In genomic region chr15:74431645-74432044, GRCh38 we compare ENCODE assay signal across 11 cellular contexts. TPM values are rescaled to one million over a fixed set of nuclear protein-coding genes. Genes with fewer than 3 reads are reported as not detected.
A peak's percentile ranks its signal among the peaks of the same experiment; 100 is the strongest.
DNase-seq lines count a peak whose midpoint lies in the region; ATAC-seq and TF ChIP-seq lines count a peak whose summit lies in the region.
"Had no signal": no experiment of that assay in that cellular context is flagged by ENCODE, and none has a peak within 500 bp of the region (broad histone marks: within the 10 kb centered on the region; RNA-seq: fewer than 3 reads in every experiment).

No MANE protein-coding gene starts in this region.

- peak overlapping the region; percentile 85 for H3K27ac Mint-ChIP-seq in activated naive CD4-positive, alpha-beta T cell treated with anti-CD3 and anti-CD28 coated beads for 36 hours

- TF ChIP-seq CTCF in kidney epithelial cell (IDR thresholded peaks at IDR 0.05; ENCODE audit: insufficient read depth, low read length, poor library complexity, severe bottlenecking): no peak

- CTCF ChIA-PET in activated naive CD4-positive, alpha-beta T cell treated with anti-CD3 and anti-CD28 coated beads for 36 hours (lab: Charles Lee): interaction anchor here (0.5 to 1.9 kb wide), 8 partner anchors 10 to 775 kb away, joined by 3 to 13 read pairs (median 3); no protein-coding TSS in a partner anchor

- H3K4me1 Mint-ChIP-seq in activated naive CD4-positive, alpha-beta T cell treated with anti-CD3 and anti-CD28 coated beads for 36 hours (ENCODE audit: low read depth): peaks cover 83% of the 10 kb centered on the region

- ATAC-seq in GM21360 (IDR thresholded peaks at IDR 0.05; ENCODE audit: unreplicated experiment) (no peak), GM21619 (IDR thresholded peaks at IDR 0.05; ENCODE audit: unreplicated experiment) (no peak)

- H3K4me3 ChIP-seq in kidney epithelial cell (ENCODE audit: low read depth, low read length): peak overlapping the region; percentile 89
- H3K4me3 ChIP-seq: ovary, SJCRH30 had no signal

- H3K27ac ChIP-seq in temporal lobe (ENCODE audit: low read depth, low read length): peak overlapping the region; percentile 82
- H3K27ac ChIP-seq: C4-2B, ovary, SJCRH30 had no signal

- no peaks in the 10 kb centered on the region for H3K27me3 ChIP-seq in kidney epithelial cell (ENCODE audit: control insufficient read depth, insufficient read depth, low read length)
- H3K27me3 ChIP-seq: ovary had no signal

- no peaks in the 10 kb centered on the region for H3K27me3 Mint-ChIP-seq in activated naive CD4-positive, alpha-beta T cell treated with anti-CD3 and anti-CD28 coated beads for 36 hours (ENCODE audit: low read depth)

- H3K36me3 ChIP-seq in kidney epithelial cell (ENCODE audit: control insufficient read depth, insufficient read depth, low read length): no peaks in the 10 kb centered on the region
- H3K36me3 ChIP-seq: ovary, SJCRH30 had no signal

- peaks cover 38% of the 10 kb centered on the region for H3K36me3 Mint-ChIP-seq in activated naive CD4-positive, alpha-beta T cell treated with anti-CD3 and anti-CD28 coated beads for 36 hours (ENCODE audit: low read depth)

- peak overlapping the region; percentile 90 for H3K4me3 Mint-ChIP-seq in activated naive CD4-positive, alpha-beta T cell treated with anti-CD3 and anti-CD28 coated beads for 36 hours

- intact Hi-C loops in activated naive CD4-positive, alpha-beta T cell treated with anti-CD3 and anti-CD28 coated beads for 36 hours (cut with micrococcal nuclease): no loop called here

- peak; percentile 14 for DNase-seq in activated naive CD4-positive, alpha-beta T cell treated with Interleukin-2 at 50 U/mL for 16 hours
- no peak for DNase-seq in activated naive CD4-positive, alpha-beta T cell (lab: John Stamatoyannopoulos, UW)
- peak; percentile 51 for DNase-seq in activated naive CD4-positive, alpha-beta T cell treated with anti-CD3 and anti-CD28 coated beads for 36 hours
- DNase-seq in kidney epithelial cell (ENCODE audit: low read depth): no peak
- no peak for DNase-seq in SIG-M5 (lab: John Stamatoyannopoulos, UW)
- DNase-seq: ovary, SJCRH30 had no signal

- no peaks in the 10 kb centered on the region for H3K9me3 Mint-ChIP-seq in activated naive CD4-positive, alpha-beta T cell treated with anti-CD3 and anti-CD28 coated beads for 36 hours

RNA-seq across cellular contexts. Expression of gene SEMA7A, which starts 2.1 kb away (rescaled TPM):
- 10 to 100 TPM; 45.7 to 46.9 TPM for total RNA-seq in activated naive CD4-positive, alpha-beta T cell treated with anti-CD3 and anti-CD28 coated beads for 36 hours
- 289 and 322 TPM in 2 replicates for total RNA-seq in kidney epithelial cell
- total RNA-seq in temporal lobe: 25.8 TPM

RNA-seq across cellular contexts. Expression of gene UBL7, which starts 29.3 kb away (rescaled TPM):
- 10 to 100 TPM; 43.0 to 47.0 TPM for total RNA-seq in activated naive CD4-positive, alpha-beta T cell treated with anti-CD3 and anti-CD28 coated beads for 36 hours
- total RNA-seq in kidney epithelial cell (65.2 and 70.4 TPM in 2 replicates), temporal lobe (16.5 TPM)

Comparison
In these comparisons a context has a peak if more than half of its experiments do, and no peak if none do; other contexts are left out.
1. DNase-seq: peak in activated naive CD4-positive, alpha-beta T cell treated with Interleukin-2 at 50 U/mL for 16 hours (single experiment) and activated naive CD4-positive, alpha-beta T cell treated with anti-CD3 and anti-CD28 coated beads for 36 hours (single experiment); none in activated naive CD4-positive, alpha-beta T cell (0 of 4), kidney epithelial cell (single experiment) and SIG-M5 (single experiment).